ENCODE assay signal across 8 cellular contexts in the genomic region with DNA sequence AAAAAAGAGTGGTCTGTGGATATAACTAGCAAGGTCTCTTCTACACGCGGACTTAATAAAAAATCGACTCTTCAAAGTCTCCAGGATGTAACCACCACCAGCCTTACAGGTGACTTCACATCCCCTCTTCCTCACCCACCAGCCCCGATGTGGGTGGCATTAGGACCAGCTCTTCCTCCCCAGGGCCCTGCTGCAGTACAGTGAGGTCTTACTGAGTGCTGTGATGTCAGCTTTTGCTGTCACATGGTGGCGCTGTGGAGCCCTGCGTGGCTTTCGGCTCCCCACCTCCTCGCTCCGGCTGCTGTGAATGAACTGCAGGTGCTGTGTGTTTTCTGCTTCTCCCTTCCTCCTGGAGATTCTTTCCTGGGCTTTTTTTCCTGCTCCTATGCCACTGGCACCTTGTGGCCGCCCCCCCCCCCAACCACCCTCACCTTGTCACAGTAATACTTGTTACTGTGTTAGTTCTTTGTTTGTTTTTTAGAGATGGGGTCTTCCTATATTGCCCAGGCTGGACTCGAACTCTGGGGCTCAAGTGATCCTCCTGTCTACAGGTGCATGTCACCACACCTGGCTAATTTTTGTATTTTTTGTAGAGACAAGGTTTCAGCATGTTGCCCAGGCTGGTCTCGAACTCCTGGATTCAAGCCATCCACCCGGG. TPM values are rescaled to one million over a fixed set of nuclear protein-coding genes. Genes with fewer than 3 reads are reported as not detected.
A peak's percentile ranks its signal among the peaks of the same experiment; 100 is the strongest.
DNase-seq lines count a peak whose midpoint lies in the region; ATAC-seq and TF ChIP-seq lines count a peak whose summit lies in the region.

No MANE protein-coding gene starts in this region.

- H3K4me1 ChIP-seq in lower lobe of right lung, result no peaks in the 10 kb centered on the region

- no peaks in the 10 kb centered on the region for H3K9me3 ChIP-seq in lower lobe of right lung

- peak; percentile 73 for TF ChIP-seq CTCF in lower lobe of right lung (IDR thresholded peaks at IDR 0.05)

- H3K27ac ChIP-seq in lower lobe of right lung, result no peak overlapping the region

- H3K36me3 ChIP-seq in lower lobe of right lung, result no peaks in the 10 kb centered on the region

- peak; percentile 44 for DNase-seq in GM04504 (ENCODE audit: low read depth)
- DNase-seq in HPDE6-E6E7 (ENCODE audit: extremely low spot score), result peak; percentile 83
- peak; percentile 91 for DNase-seq in NCI-H82 (lab: John Stamatoyannopoulos, UW)
- peak; percentile 85 to 87 for DNase-seq in activated CD4-positive, alpha-beta T cell treated with anti-CD3 and anti-CD28 coated beads, Interleukin-2, amount 50 U/mL, for 4 hours
- DNase-seq in dedifferentiated amniotic fluid mesenchymal stem cell (ENCODE audit: extremely low spot score), result peak; percentile 71
- peak; percentile 88 for DNase-seq in lower lobe of right lung
- DNase-seq in stimulated activated CD8-positive, alpha-beta memory T cell treated with anti-CD3 and anti-CD28 coated beads, Interleukin-12 subunit alpha, Interleukin-12 subunit beta, amount 100 ng/mL, for 4 hours (ENCODE audit: low read depth), result peak; percentile 67

- no peak overlapping the region for H3K4me3 ChIP-seq in lower lobe of right lung

- peaks cover 42% of the 10 kb centered on the region for H3K27me3 ChIP-seq in lower lobe of right lung (ENCODE audit: low read depth)

- peak; percentile 94 to 95 for ATAC-seq in lower lobe of right lung
- no peak for ATAC-seq in GM21360 (IDR thresholded peaks at IDR 0.05; ENCODE audit: unreplicated experiment)

- intact Hi-C loops in lower lobe of right lung (cut with DNase I), result no loop called here

RNA-seq across cellular contexts. Expression of a gene that starts 15.8 kb away (rescaled TPM):
- 146 TPM for total RNA-seq in lower lobe of right lung
